8 cellular contexts compared by ENCODE assay signal in genomic region chrX:38817004-38817703, GRCh38. TPM values are rescaled to one million over a fixed set of nuclear protein-coding genes. Genes with fewer than 3 reads are reported as not detected.
DNase-seq lines count a peak whose midpoint lies in the region; ATAC-seq and TF ChIP-seq lines count a peak whose summit lies in the region.

No MANE protein-coding gene starts in this region.

- H3K27ac ChIP-seq in SJSA1, result peak overlapping the region; percentile 57
- H3K27ac ChIP-seq in hepatocyte, result peak overlapping the region; percentile 85
- peak overlapping the region; percentile 34 for H3K27ac ChIP-seq in thoracic aorta

- no peak for DNase-seq in T-helper 1 cell
- peak; percentile 55 to 60 for DNase-seq in SJSA1 (ENCODE audit: low read depth in 1 of 2, low spot score in 2 of 2)
- DNase-seq in hepatocyte (ENCODE audit: low spot score), result peak; percentile 48
- DNase-seq in thoracic aorta (ENCODE audit: low spot score), result no peak
- DNase-seq in NCI-H446 (lab: John Stamatoyannopoulos, UW), result no peak
- DNase-seq in activated naive CD4-positive, alpha-beta T cell treated with anti-CD3 and anti-CD28 coated beads for 36 hours, result no peak

- H3K4me1 ChIP-seq in SJSA1 (replicated peaks) (peaks cover 21% of the 10 kb centered on the region), hepatocyte (ENCODE audit: insufficient read depth) (peaks cover 16% of the 10 kb centered on the region), thoracic aorta (ENCODE audit: control insufficient read depth in 1 of 2, low read depth in 2 of 2) (peaks cover 5 to 14% of the 10 kb centered on the region in 2 donors)

- H3K36me3 Mint-ChIP-seq in T-helper 1 cell treated with Interleukin-12 subunit alpha and Interleukin-12 subunit beta and Interleukin-4 antibody, amounts not matched to agents 30 μg/mL and 1 μg/mL, for 36 hours (ENCODE audit: low read depth), result peaks cover 2% of the 10 kb centered on the region
- no peaks in the 10 kb centered on the region for H3K36me3 Mint-ChIP-seq in activated naive CD4-positive, alpha-beta T cell treated with anti-CD3 and anti-CD28 coated beads for 36 hours (ENCODE audit: low read depth)

- H3K4me2 ChIP-seq in hepatocyte, result no peak overlapping the region

- H3K4me3 Mint-ChIP-seq in T-helper 1 cell treated with Interleukin-12 subunit alpha and Interleukin-12 subunit beta and Interleukin-4 antibody, amounts not matched to agents 30 μg/mL and 1 μg/mL, for 36 hours, result peak overlapping the region; percentile 50
- no peak overlapping the region for H3K4me3 Mint-ChIP-seq in activated naive CD4-positive, alpha-beta T cell treated with anti-CD3 and anti-CD28 coated beads for 36 hours

- peak overlapping the region; percentile 46 for H2AFZ ChIP-seq in hepatocyte

- no peak for TF ChIP-seq CTCF in hepatocyte (IDR thresholded peaks at IDR 0.05; ENCODE audit: poor library complexity)
- no peak for TF ChIP-seq CTCF in thoracic aorta (IDR thresholded peaks at IDR 0.05)

- no peak for ATAC-seq in thoracic aorta (ENCODE audit: insufficient number of reproducible peaks, low FRiP score, low read depth)
- no peak for ATAC-seq in GM19467 (IDR thresholded peaks at IDR 0.05; ENCODE audit: unreplicated experiment)

- H3K36me3 ChIP-seq in SJSA1 (no peaks in the 10 kb centered on the region), hepatocyte (replicated peaks; ENCODE audit: insufficient read depth, low read depth) (no peaks in the 10 kb centered on the region), thoracic aorta (no peaks in the 10 kb centered on the region)

- H3K27ac Mint-ChIP-seq in T-helper 1 cell treated with Interleukin-12 subunit alpha and Interleukin-12 subunit beta and Interleukin-4 antibody, amounts not matched to agents 30 μg/mL and 1 μg/mL, for 36 hours, result peak overlapping the region; percentile 80
- H3K27ac Mint-ChIP-seq in activated naive CD4-positive, alpha-beta T cell treated with anti-CD3 and anti-CD28 coated beads for 36 hours, result no peak overlapping the region

- H3K9me3 ChIP-seq in SJSA1 (replicated peaks) (no peaks in the 10 kb centered on the region), hepatocyte (ENCODE audit: low read depth) (no peaks in the 10 kb centered on the region), thoracic aorta (no peaks in the 10 kb centered on the region)

- H3K27me3 ChIP-seq in SJSA1 (replicated peaks), result no peaks in the 10 kb centered on the region
- H3K27me3 ChIP-seq in hepatocyte, result no peaks in the 10 kb centered on the region
- no peaks in the 10 kb centered on the region for H3K27me3 ChIP-seq in thoracic aorta (replicated peaks; ENCODE audit: insufficient read depth)

- H3K4me1 Mint-ChIP-seq in T-helper 1 cell treated with Interleukin-12 subunit alpha and Interleukin-12 subunit beta and Interleukin-4 antibody, amounts not matched to agents 30 μg/mL and 1 μg/mL, for 36 hours (ENCODE audit: low read depth), result peaks cover 4% of the 10 kb centered on the region
- H3K4me1 Mint-ChIP-seq in activated naive CD4-positive, alpha-beta T cell treated with anti-CD3 and anti-CD28 coated beads for 36 hours (ENCODE audit: low read depth), result peaks cover 7% of the 10 kb centered on the region

- WGBS in hepatocyte (ENCODE audit: low lambda C conversion rate, missing lambda C conversion rate), result 20% methylated on average over 2 of the region's 2 CpGs

- no peaks in the 10 kb centered on the region for H3K9me2 ChIP-seq in hepatocyte (replicated peaks; ENCODE audit: insufficient read depth)

- intact Hi-C loops in activated naive CD4-positive, alpha-beta T cell treated with anti-CD3 and anti-CD28 coated beads for 36 hours (cut with micrococcal nuclease), result loop anchor here (2.0 to 5.0 kb wide), 2 partner anchors 44 to 610 kb away; no protein-coding TSS in a partner anchor

- peaks cover 5% of the 10 kb centered on the region for H3K9me3 Mint-ChIP-seq in T-helper 1 cell treated with Interleukin-12 subunit alpha and Interleukin-12 subunit beta and Interleukin-4 antibody, amounts not matched to agents 30 μg/mL and 1 μg/mL, for 36 hours
- H3K9me3 Mint-ChIP-seq in activated naive CD4-positive, alpha-beta T cell treated with anti-CD3 and anti-CD28 coated beads for 36 hours, result no peaks in the 10 kb centered on the region

- H3K4me3 ChIP-seq in SJSA1 (no peak overlapping the region), hepatocyte (no peak overlapping the region), thoracic aorta (no peak overlapping the region)

- no peaks in the 10 kb centered on the region for H4K20me1 ChIP-seq in hepatocyte (ENCODE audit: insufficient read depth, poor library complexity, severe bottlenecking)

- CTCF ChIA-PET in activated naive CD4-positive, alpha-beta T cell treated with anti-CD3 and anti-CD28 coated beads for 36 hours (lab: Charles Lee), result interaction anchor here (0.8 kb wide), 1 partner anchor 13 kb away, joined by 3 read pairs; no protein-coding TSS in a partner anchor

- no peaks in the 10 kb centered on the region for H3K79me2 ChIP-seq in hepatocyte

- no peaks in the 10 kb centered on the region for H3K27me3 Mint-ChIP-seq in T-helper 1 cell treated with Interleukin-12 subunit alpha and Interleukin-12 subunit beta and Interleukin-4 antibody, amounts not matched to agents 30 μg/mL and 1 μg/mL, for 36 hours (ENCODE audit: low read depth)
- no peaks in the 10 kb centered on the region for H3K27me3 Mint-ChIP-seq in activated naive CD4-positive, alpha-beta T cell treated with anti-CD3 and anti-CD28 coated beads for 36 hours (ENCODE audit: low read depth)

RNA-seq across cellular contexts. Expression of gene MID1IP1, which starts 15.9 kb away (rescaled TPM):
- 39.5 and 40.8 TPM in 2 replicates for total RNA-seq in SJSA1 (2014; rRNA removed; shearing (Covaris generic))
- total RNA-seq in hepatocyte (78.8 and 93.3 TPM in 2 replicates), thoracic aorta (10 to 100 TPM; 46.3 to 59.2 TPM)
- polyA plus RNA-seq in hepatocyte, result 55.7 and 93.2 TPM in 2 replicates
- 10 to 100 TPM; 82.9 to 83.3 TPM for total RNA-seq in activated naive CD4-positive, alpha-beta T cell treated with anti-CD3 and anti-CD28 coated beads for 36 hours

Comparison
In these comparisons a context has a peak if more than half of its experiments do, and no peak if none do; other contexts are left out.
1. DNase-seq: peak in SJSA1 (2 of 2) and hepatocyte (single experiment); none in T-helper 1 cell (0 of 5), thoracic aorta (single experiment), NCI-H446 (0 of 2) and activated naive CD4-positive, alpha-beta T cell treated with anti-CD3 and anti-CD28 coated beads for 36 hours (single experiment).
2. H3K27ac ChIP-seq: peak in every context shown above with its lines; median percentile 85 in hepatocyte; 57 in SJSA1; 34 in thoracic aorta.